Comparison of ENCODE assay signal across 17 cellular contexts in genomic region chr3:9448643-9449042, GRCh38. TPM values are rescaled to one million over a fixed set of nuclear protein-coding genes. Genes with fewer than 3 reads are reported as not detected.
A peak's percentile ranks its signal among the peaks of the same experiment; 100 is the strongest.
DNase-seq lines count a peak whose midpoint lies in the region; TF ChIP-seq lines count a peak whose summit lies in the region.
"Had no signal": no experiment of that assay in that cellular context is flagged by ENCODE, and none has a peak within 500 bp of the region (broad histone marks: within the 10 kb centered on the region; RNA-seq: fewer than 3 reads in every experiment).

No MANE protein-coding gene starts in this region.

- peak overlapping the region; percentile 36 for H3K9ac ChIP-seq in mesenchymal stem cell (ENCODE audit: low read length)

- DNase-seq in AG08396 (ENCODE audit: low spot score) = peak; percentile 17
- DNase-seq in EL = peak; percentile 5
- DNase-seq in amniotic epithelial cell (ENCODE audit: low read depth) = peak; percentile 55
- DNase-seq in mesenchymal stem cell = peak; percentile 45
- no peak for DNase-seq in dedifferentiated amniotic fluid mesenchymal stem cell (ENCODE audit: extremely low spot score)
- no peak for DNase-seq in CD14-positive monocyte (ENCODE audit: low spot score)
- DNase-seq in nucleus accumbens (lab: John Stamatoyannopoulos, UW) = no peak
- DNase-seq: activated CD8-positive, alpha-beta T cell treated with anti-CD3 and anti-CD28 coated beads, Interleukin-2, amount 10 ng/mL, durations not matched to agents 7 days and 5 days; BE2C; brain microvascular endothelial cell; DMS79 treated with DMSO at 0.1 percent for 48 hours; effector CD4-positive, alpha-beta T cell; left ventricle myocardium inferior; NCI-H1694; NCI-H226; stimulated activated naive CD8-positive, alpha-beta T cell treated with anti-CD3 and anti-CD28 coated beads, Interleukin-15, amount 100 ng/mL, for 72 hours had no signal

- no peak overlapping the region for H3K4me3 ChIP-seq in mesenchymal stem cell (ENCODE audit: insufficient read depth in 1 of 2, low read depth in 1 of 2, low read length in 2 of 2)
- H3K4me3 ChIP-seq: left ventricle myocardium inferior had no signal

- H3K36me3 ChIP-seq in mesenchymal stem cell (ENCODE audit: control insufficient read depth in 1 of 2, insufficient read depth in 2 of 2, low read depth in 1 of 2, low read length in 2 of 2) = peaks cover 36 to 97% of the 10 kb centered on the region in 2 experiments

- H2BK12ac ChIP-seq in mesenchymal stem cell (ENCODE audit: low read length in 2 of 2) = no peak overlapping the region

- no peak overlapping the region for H2AFZ ChIP-seq in mesenchymal stem cell (ENCODE audit: low read depth, low read length)

- no peak overlapping the region for H3K27ac ChIP-seq in mesenchymal stem cell (ENCODE audit: low read length, poor library complexity, severe bottlenecking)
- H3K27ac ChIP-seq: brain microvascular endothelial cell, left ventricle myocardium inferior had no signal

- H2AK5ac ChIP-seq in mesenchymal stem cell (ENCODE audit: low read length, severe bottlenecking) = no peak overlapping the region

- H4K8ac ChIP-seq in mesenchymal stem cell (ENCODE audit: low read length) = no peak overlapping the region

- H3K14ac ChIP-seq in mesenchymal stem cell (ENCODE audit: low read length in 2 of 2) = no peak overlapping the region

- no peak overlapping the region for H2BK5ac ChIP-seq in mesenchymal stem cell (ENCODE audit: low read depth, low read length, poor library complexity, severe bottlenecking)

- H3K18ac ChIP-seq in mesenchymal stem cell (ENCODE audit: low read depth in 1 of 2, low read length in 2 of 2) = no peak overlapping the region

- H2BK15ac ChIP-seq in mesenchymal stem cell (ENCODE audit: low read depth, poor library complexity, severe bottlenecking) = no peak overlapping the region

- intact Hi-C loops in CD14-positive monocyte (cut with micrococcal nuclease) = no loop called here

- peaks cover 0 to 2% (median 0%) of the 10 kb centered on the region in 3 donors for H3K27me3 Mint-ChIP-seq in CD14-positive monocyte (ENCODE audit: low read depth in 3 of 3)
- H3K27me3 Mint-ChIP-seq: progenitor cell of endocrine pancreas; stimulated activated naive CD8-positive, alpha-beta T cell treated with anti-CD3 and anti-CD28 coated beads, Interleukin-15, amount 100 ng/mL, for 72 hours had no signal

- no peak overlapping the region for H2BK120ac ChIP-seq in mesenchymal stem cell (ENCODE audit: low read depth, low read length)

- 100% methylated on average over 1 of the region's 1 CpG for WGBS in mesenchymal stem cell

- no peaks in the 10 kb centered on the region for H3K4me1 ChIP-seq in mesenchymal stem cell (ENCODE audit: control insufficient read depth, insufficient read depth, low read depth, low read length)
- H3K4me1 ChIP-seq: BE2C, left ventricle myocardium inferior had no signal

- H4K91ac ChIP-seq in mesenchymal stem cell (ENCODE audit: low read length) = no peak overlapping the region

- H3K79me1 ChIP-seq in mesenchymal stem cell (replicated peaks; ENCODE audit: low read length, poor library complexity, severe bottlenecking) = peaks cover 9% of the 10 kb centered on the region

- H3K9me3 Mint-ChIP-seq in CD14-positive monocyte = no peaks in the 10 kb centered on the region
- H3K9me3 Mint-ChIP-seq: stimulated activated naive CD8-positive, alpha-beta T cell treated with anti-CD3 and anti-CD28 coated beads, Interleukin-15, amount 100 ng/mL, for 72 hours had no signal

- TF ChIP-seq CTCF in CD14-positive monocyte (IDR thresholded peaks at IDR 0.05) = no peak

- no peak overlapping the region for H3K27ac Mint-ChIP-seq in CD14-positive monocyte
- H3K27ac Mint-ChIP-seq: activated CD8-positive, alpha-beta T cell treated with anti-CD3 and anti-CD28 coated beads, Interleukin-2, amount 10 ng/mL, durations not matched to agents 7 days and 5 days had no signal

- no peak overlapping the region for H3K23ac ChIP-seq in mesenchymal stem cell (ENCODE audit: low read length in 2 of 2)

- H3K9me3 ChIP-seq in mesenchymal stem cell (ENCODE audit: control insufficient read depth, low read length) = no peaks in the 10 kb centered on the region
- H3K9me3 ChIP-seq: BE2C, left ventricle myocardium inferior had no signal

- H3K4me1 Mint-ChIP-seq in CD14-positive monocyte = peaks cover 2% of the 10 kb centered on the region

- no peak overlapping the region for H3K4ac ChIP-seq in mesenchymal stem cell (ENCODE audit: low read depth in 1 of 2, low read length in 2 of 2)

- H3K36me3 Mint-ChIP-seq in CD14-positive monocyte = peaks cover 83 to 88% of the 10 kb centered on the region in 2 donors

- no peak overlapping the region for H3K4me2 ChIP-seq in mesenchymal stem cell (ENCODE audit: low read length, poor library complexity, severe bottlenecking)

- H3K4me3 Mint-ChIP-seq in CD14-positive monocyte = no peak overlapping the region
- H3K4me3 Mint-ChIP-seq: activated CD8-positive, alpha-beta T cell treated with anti-CD3 and anti-CD28 coated beads, Interleukin-2, amount 10 ng/mL, durations not matched to agents 7 days and 5 days; stimulated activated naive CD8-positive, alpha-beta T cell treated with anti-CD3 and anti-CD28 coated beads, Interleukin-15, amount 100 ng/mL, for 72 hours had no signal

- no peaks in the 10 kb centered on the region for H3K27me3 ChIP-seq in mesenchymal stem cell (ENCODE audit: control insufficient read depth in 1 of 2, insufficient read depth in 1 of 2, low read length in 2 of 2)
- H3K27me3 ChIP-seq: BE2C, brain microvascular endothelial cell had no signal

RNA-seq across cellular contexts. Expression of gene SETD5, which starts 51.2 kb away (rescaled TPM):
- polyA plus RNA-seq in mesenchymal stem cell (2013, experiment 1 of 2) = 83.9 TPM
- 77.6 TPM for polyA plus RNA-seq in mesenchymal stem cell (2013, experiment 2 of 2)
- polyA plus RNA-seq in CD14-positive monocyte = 10 to 100 TPM in 1 of 2 donors, 1 to 10 TPM in 1; 4.1 to 13.7 TPM

Comparison
In these comparisons a context has a peak if more than half of its experiments do, and no peak if none do; other contexts are left out.
1. DNase-seq: peak in AG08396 (single experiment), EL (single experiment), amniotic epithelial cell (single experiment) and mesenchymal stem cell (single experiment); none in dedifferentiated amniotic fluid mesenchymal stem cell (single experiment), CD14-positive monocyte (single experiment) and nucleus accumbens (0 of 56).